Comparison of ENCODE assay signal across 1 cellular context in the genomic region with DNA sequence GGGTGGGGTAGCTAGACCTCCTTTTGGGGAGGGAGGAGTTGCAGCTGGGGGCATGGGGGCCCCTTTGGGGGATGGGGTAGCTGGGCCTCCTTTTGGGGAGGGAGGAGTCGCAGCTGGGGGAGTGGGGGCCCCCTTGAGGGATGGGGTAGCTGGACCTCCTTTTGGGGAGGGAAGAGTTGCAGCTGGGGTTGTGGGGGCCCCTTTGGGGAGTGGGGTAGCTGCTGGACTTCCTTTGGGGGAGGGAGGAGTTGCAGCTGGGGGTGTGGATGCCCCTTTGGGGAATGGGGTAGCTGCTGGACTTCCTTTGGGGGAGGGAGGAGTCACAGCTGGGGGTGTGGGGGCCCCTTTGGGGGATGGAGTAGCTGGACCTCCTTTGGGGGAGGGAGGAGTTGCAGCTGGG.
TF ChIP-seq lines count a peak whose summit lies in the region.

No MANE protein-coding gene starts in this region.

TF ChIP-seq in K562, 482 proteins besides CTCF, POLR2A, EP300 and RAD21:
- TF ChIP-seq RBFOX2 (IDR thresholded peaks at IDR 0.05; ENCODE audit: low read depth, low read length) (peak; percentile 49; the same call in 1 of the 2 replicates), POLR2G (IDR thresholded peaks at IDR 0.05; ENCODE audit: low read depth, low read length) (peak; percentile 48; the same call in 1 of the 2 replicates), FUS (optimal IDR thresholded peaks at IDR 0.05; ENCODE audit: low read depth, low read length) (no peak), RFX7 (CRISPR knock-in tag; IDR thresholded peaks at IDR 0.05) (no peak), MXI1 (IDR thresholded peaks at IDR 0.05; ENCODE audit: low read depth, low read length) (no peak)
- TF ChIP-seq, protein P1, sequence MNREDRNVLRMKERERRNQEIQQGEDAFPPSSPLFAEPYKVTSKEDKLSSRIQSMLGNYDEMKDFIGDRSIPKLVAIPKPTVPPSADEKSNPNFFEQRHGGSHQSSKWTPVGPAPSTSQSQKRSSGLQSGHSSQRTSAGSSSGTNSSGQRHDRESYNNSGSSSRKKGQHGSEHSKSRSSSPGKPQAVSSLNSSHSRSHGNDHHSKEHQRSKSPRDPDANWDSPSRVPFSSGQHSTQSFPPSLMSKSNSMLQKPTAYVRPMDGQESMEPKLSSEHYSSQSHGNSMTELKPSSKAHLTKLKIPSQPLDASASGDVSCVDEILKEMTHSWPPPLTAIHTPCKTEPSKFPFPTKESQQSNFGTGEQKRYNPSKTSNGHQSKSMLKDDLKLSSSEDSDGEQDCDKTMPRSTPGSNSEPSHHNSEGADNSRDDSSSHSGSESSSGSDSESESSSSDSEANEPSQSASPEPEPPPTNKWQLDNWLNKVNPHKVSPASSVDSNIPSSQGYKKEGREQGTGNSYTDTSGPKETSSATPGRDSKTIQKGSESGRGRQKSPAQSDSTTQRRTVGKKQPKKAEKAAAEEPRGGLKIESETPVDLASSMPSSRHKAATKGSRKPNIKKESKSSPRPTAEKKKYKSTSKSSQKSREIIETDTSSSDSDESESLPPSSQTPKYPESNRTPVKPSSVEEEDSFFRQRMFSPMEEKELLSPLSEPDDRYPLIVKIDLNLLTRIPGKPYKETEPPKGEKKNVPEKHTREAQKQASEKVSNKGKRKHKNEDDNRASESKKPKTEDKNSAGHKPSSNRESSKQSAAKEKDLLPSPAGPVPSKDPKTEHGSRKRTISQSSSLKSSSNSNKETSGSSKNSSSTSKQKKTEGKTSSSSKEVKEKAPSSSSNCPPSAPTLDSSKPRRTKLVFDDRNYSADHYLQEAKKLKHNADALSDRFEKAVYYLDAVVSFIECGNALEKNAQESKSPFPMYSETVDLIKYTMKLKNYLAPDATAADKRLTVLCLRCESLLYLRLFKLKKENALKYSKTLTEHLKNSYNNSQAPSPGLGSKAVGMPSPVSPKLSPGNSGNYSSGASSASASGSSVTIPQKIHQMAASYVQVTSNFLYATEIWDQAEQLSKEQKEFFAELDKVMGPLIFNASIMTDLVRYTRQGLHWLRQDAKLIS (CRISPR knock-in tag; IDR thresholded peaks at IDR 0.05): no peak
TF ChIP-seq in K562: peak in this region for 2.
